ENCODE assay signal across 1 cellular context in genomic region chr3:179149951-179150350, GRCh38.
TF ChIP-seq lines count a peak whose summit lies in the region.

No MANE protein-coding gene starts in this region.

TF ChIP-seq in HepG2, 621 proteins besides CTCF, POLR2A, EP300 and RAD21 (continued from another document):
- TF ChIP-seq SAFB2 (CRISPR knock-in tag; IDR thresholded peaks at IDR 0.05; ENCODE audit: borderline replicate concordance, low read depth) (no peak), MTA3 (CRISPR knock-in tag; IDR thresholded peaks at IDR 0.05) (no peak), ZKSCAN5 (CRISPR knock-in tag; IDR thresholded peaks at IDR 0.05) (no peak), ZNF501 (CRISPR knock-in tag; IDR thresholded peaks at IDR 0.05) (no peak), ZNF484 (CRISPR knock-in tag; IDR thresholded peaks at IDR 0.05; ENCODE audit: borderline replicate concordance, low read depth) (no peak), MZF1 (CRISPR knock-in tag; IDR thresholded peaks at IDR 0.05; ENCODE audit: borderline replicate concordance) (no peak), NKX3-1 (CRISPR knock-in tag; IDR thresholded peaks at IDR 0.05) (no peak), KMT2A (CRISPR knock-in tag; IDR thresholded peaks at IDR 0.05) (no peak), ATF3 (CRISPR knock-in tag; IDR thresholded peaks at IDR 0.05) (no peak), CHD4 (IDR thresholded peaks at IDR 0.05; ENCODE audit: borderline replicate concordance, low read length) (no peak), PAWR (CRISPR knock-in tag; IDR thresholded peaks at IDR 0.05; ENCODE audit: borderline replicate concordance) (no peak), ZNF224 (CRISPR knock-in tag; IDR thresholded peaks at IDR 0.05) (no peak), EEA1 (CRISPR knock-in tag; IDR thresholded peaks at IDR 0.05; ENCODE audit: borderline replicate concordance) (no peak)
- TF ChIP-seq, protein P1, sequence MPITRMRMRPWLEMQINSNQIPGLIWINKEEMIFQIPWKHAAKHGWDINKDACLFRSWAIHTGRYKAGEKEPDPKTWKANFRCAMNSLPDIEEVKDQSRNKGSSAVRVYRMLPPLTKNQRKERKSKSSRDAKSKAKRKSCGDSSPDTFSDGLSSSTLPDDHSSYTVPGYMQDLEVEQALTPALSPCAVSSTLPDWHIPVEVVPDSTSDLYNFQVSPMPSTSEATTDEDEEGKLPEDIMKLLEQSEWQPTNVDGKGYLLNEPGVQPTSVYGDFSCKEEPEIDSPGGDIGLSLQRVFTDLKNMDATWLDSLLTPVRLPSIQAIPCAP (CRISPR knock-in tag; IDR thresholded peaks at IDR 0.05; ENCODE audit: low read depth): no peak
